13 cellular contexts compared by ENCODE assay signal in the genomic region with DNA sequence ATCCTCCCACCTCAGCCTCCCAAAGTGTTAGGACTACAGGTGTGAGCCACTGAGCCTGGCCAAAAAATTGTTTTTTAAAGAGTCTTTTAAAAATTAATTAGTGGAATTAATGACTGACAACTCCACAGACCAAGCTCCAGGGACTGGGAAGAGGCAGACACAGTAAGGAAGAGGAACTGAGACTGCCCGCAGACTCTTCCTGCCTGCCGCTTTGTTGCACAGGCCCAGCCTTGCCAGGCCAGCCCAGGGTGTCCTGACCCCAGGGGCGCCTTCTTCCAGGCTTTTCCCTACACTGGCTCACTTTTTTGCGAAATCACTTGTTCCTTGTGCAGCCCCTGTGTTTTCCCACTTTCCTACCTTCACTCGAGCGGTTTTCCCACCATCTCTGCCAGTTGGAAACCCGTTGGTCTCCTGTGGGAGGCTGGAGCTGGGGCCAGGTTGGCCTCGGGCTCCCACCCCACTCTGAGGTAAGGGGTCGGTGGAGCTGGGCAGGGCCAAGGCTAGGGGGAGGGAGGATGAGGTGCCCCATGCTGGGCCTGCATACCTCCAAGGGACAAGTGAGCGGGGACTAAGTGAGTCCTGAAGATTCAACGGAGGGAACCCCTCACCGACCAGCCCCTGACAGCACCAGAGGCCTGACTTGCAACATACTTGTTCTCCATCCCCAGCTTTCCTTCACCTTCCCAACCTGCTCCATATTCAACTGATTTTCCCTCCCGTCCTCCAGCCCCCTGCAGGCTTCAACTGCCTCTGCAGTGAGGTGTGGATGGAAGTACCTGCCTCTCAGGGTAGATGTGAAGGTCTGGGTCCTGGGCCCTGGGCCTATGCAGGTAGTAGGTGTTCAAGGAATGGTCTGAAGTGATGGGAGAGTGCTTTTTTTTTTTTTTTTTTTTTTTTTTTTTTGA. TPM values are rescaled to one million over a fixed set of nuclear protein-coding genes. Genes with fewer than 3 reads are reported as not detected.
DNase-seq lines count a peak whose midpoint lies in the region; TF ChIP-seq lines count a peak whose summit lies in the region.
"Had no signal": no experiment of that assay in that cellular context is flagged by ENCODE, and none has a peak within 500 bp of the region (broad histone marks: within the 10 kb centered on the region; RNA-seq: fewer than 3 reads in every experiment).

No MANE protein-coding gene starts in this region.

- H3K4me1 Mint-ChIP-seq in activated T-cell treated with anti-CD3 and anti-CD28 coated beads, Interleukin-2, amount 50 U/mL, for 24 hours (ENCODE audit: low read depth) = peaks cover 11% of the 10 kb centered on the region
- no peaks in the 10 kb centered on the region for H3K4me1 Mint-ChIP-seq in osteocyte (ENCODE audit: unreplicated experiment)
- H3K4me1 Mint-ChIP-seq: nephron had no signal

- H3K27me3 Mint-ChIP-seq in activated T-cell treated with anti-CD3 and anti-CD28 coated beads, Interleukin-2, amount 50 U/mL, for 24 hours = no peaks in the 10 kb centered on the region
- H3K27me3 Mint-ChIP-seq in osteocyte (ENCODE audit: unreplicated experiment) = no peaks in the 10 kb centered on the region

- H3K27ac Mint-ChIP-seq in activated T-cell treated with anti-CD3 and anti-CD28 coated beads, Interleukin-2, amount 50 U/mL, for 24 hours = peak overlapping the region; percentile 55
- H3K27ac Mint-ChIP-seq in osteocyte (ENCODE audit: unreplicated experiment) = no peak overlapping the region

- H3K9me3 Mint-ChIP-seq in activated T-cell treated with anti-CD3 and anti-CD28 coated beads, Interleukin-2, amount 50 U/mL, for 24 hours = no peaks in the 10 kb centered on the region
- no peaks in the 10 kb centered on the region for H3K9me3 Mint-ChIP-seq in osteocyte (ENCODE audit: unreplicated experiment)
- H3K9me3 Mint-ChIP-seq: nephron had no signal

- DNase-seq in activated T-cell treated with anti-CD3 and anti-CD28 coated beads, Interleukin-2, amount 50 U/mL, for 24 hours = no peak
- DNase-seq in activated T-cell treated with anti-CD3 and anti-CD28 coated beads, Interleukin-2, amount 50 U/mL, for 48 hours = no peak
- DNase-seq in UCSD-AML1 (lab: John Stamatoyannopoulos, UW; ENCODE audit: unreplicated experiment) (peak; percentile 67), iPS-NIHi7 (ENCODE audit: extremely low spot score) (peak; percentile 71), NAMALWA (ENCODE audit: low spot score) (no peak), osteocyte (ENCODE audit: extremely low spot score, unreplicated experiment) (no peak), NCI-H226 (no peak)
- no peak for DNase-seq in activated CD4-positive, CD25-positive, alpha-beta regulatory T cell (lab: John Stamatoyannopoulos, UW)
- DNase-seq: activated CD4-positive, CD25-positive, alpha-beta regulatory T cell treated with anti-CD3 and anti-CD28 coated beads, Interleukin-2, amount 50 U/mL, for 72 hours; esophagus squamous epithelium; GOT3; NCI-H2171 had no signal

- H3K36me3 Mint-ChIP-seq in activated T-cell treated with anti-CD3 and anti-CD28 coated beads, Interleukin-2, amount 50 U/mL, for 24 hours (ENCODE audit: low read depth) = no peaks in the 10 kb centered on the region
- H3K36me3 Mint-ChIP-seq in osteocyte (ENCODE audit: unreplicated experiment) = no peaks in the 10 kb centered on the region

- TF ChIP-seq CTCF in osteocyte (IDR thresholded peaks at IDR 0.05) = no peak

- no peak overlapping the region for H3K4me3 Mint-ChIP-seq in activated T-cell treated with anti-CD3 and anti-CD28 coated beads, Interleukin-2, amount 50 U/mL, for 24 hours
- no peak overlapping the region for H3K4me3 Mint-ChIP-seq in osteocyte (ENCODE audit: unreplicated experiment)
- H3K4me3 Mint-ChIP-seq: nephron had no signal

RNA-seq across cellular contexts. Expression of a gene that starts 23.5 kb away (rescaled TPM):
- total RNA-seq in osteocyte = 23.2 and 23.4 TPM in 2 replicates

RNA-seq across cellular contexts. Expression of a gene that starts 35.6 kb away (rescaled TPM):
- 89.0 and 89.7 TPM in 2 replicates for total RNA-seq in osteocyte

Comparison
In these comparisons a context has a peak if more than half of its experiments do, and no peak if none do; other contexts are left out.
1. DNase-seq: peak in UCSD-AML1 (single experiment) and iPS-NIHi7 (single experiment); none in activated T-cell treated with anti-CD3 and anti-CD28 coated beads, Interleukin-2, amount 50 U/mL, for 24 hours (single experiment), activated T-cell treated with anti-CD3 and anti-CD28 coated beads, Interleukin-2, amount 50 U/mL, for 48 hours (0 of 2), NAMALWA (single experiment), activated CD4-positive, CD25-positive, alpha-beta regulatory T cell (0 of 4), osteocyte (single experiment) and NCI-H226 (single experiment).